In the genomic region with DNA sequence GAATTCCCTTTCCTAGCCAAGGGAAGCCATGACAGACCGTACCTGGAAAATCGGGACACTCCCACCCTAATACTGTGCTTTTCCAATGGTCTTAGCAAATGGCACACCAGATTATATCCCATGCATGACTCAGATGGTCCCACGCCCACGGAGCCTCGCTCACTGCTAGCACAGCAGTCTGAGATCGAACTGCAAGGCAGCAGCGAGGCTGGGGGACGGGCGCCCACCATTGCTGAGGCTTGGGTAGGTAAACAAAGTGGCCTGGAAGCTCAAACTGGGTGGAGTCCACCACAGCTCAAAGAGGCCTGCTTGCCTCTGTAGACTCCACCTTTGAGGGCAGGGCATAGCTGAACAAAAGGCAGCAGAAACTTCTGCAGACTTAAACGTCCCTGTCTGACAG, we compare ENCODE assay signal across 1 cellular context.
DNase-seq lines count a peak whose midpoint lies in the region.

No MANE protein-coding gene starts in this region.

- DNase-seq in stimulated activated CD4-positive, alpha-beta T cell treated with anti-CD3 and anti-CD28 coated beads, Interleukin-15, amount 100 ng/mL, for 24 hours: peak; percentile 5
